1 cellular context compared by ENCODE assay signal in genomic region chr9:87792831-87793288, GRCh38.
TF ChIP-seq lines count a peak whose summit lies in the region.

No MANE protein-coding gene starts in this region.

TF ChIP-seq in K562, 482 proteins besides CTCF, POLR2A, EP300 and RAD21 (continued from another document):
- TF ChIP-seq REST (CRISPR knock-in tag; IDR thresholded peaks at IDR 0.05; ENCODE audit: low read depth) (no peak), ZNF592 (IDR thresholded peaks at IDR 0.05) (peak; percentile 94), CTBP1 (IDR thresholded peaks at IDR 0.05; ENCODE audit: borderline replicate concordance) (peak; percentile 76), PTBP1 (IDR thresholded peaks at IDR 0.05; ENCODE audit: low read depth, low read length) (no peak), BRD9 (IDR thresholded peaks at IDR 0.05; ENCODE audit: low read depth, partially characterized antibody) (peak; percentile 80), SUPT5H (IDR thresholded peaks at IDR 0.05) (peak; percentile 65), CHD1 (IDR thresholded peaks at IDR 0.05; ENCODE audit: low read length) (no peak), ATF6 (CRISPR knock-in tag; IDR thresholded peaks at IDR 0.05) (no peak), HDAC3 (IDR thresholded peaks at IDR 0.05; ENCODE audit: borderline replicate concordance, partially characterized antibody) (no peak), PML (IDR thresholded peaks at IDR 0.05; ENCODE audit: low read length) (peak; percentile 34; the same call in 1 of the 2 replicates), FOS (IDR thresholded peaks at IDR 0.05; ENCODE audit: extremely low read depth, insufficient read length) (peak; percentile 35), ARHGAP35 (IDR thresholded peaks at IDR 0.05; ENCODE audit: partially characterized antibody) (no peak), KDM1A (IDR thresholded peaks at IDR 0.05) (no peak), XRCC3 (IDR thresholded peaks at IDR 0.05) (no peak), MTA3 (IDR thresholded peaks at IDR 0.05; ENCODE audit: borderline replicate concordance) (0 out of 2 replicates have a peak, but pooled peaks have one; percentile 57), HDAC8 (tag; IDR thresholded peaks at IDR 0.05) (0 out of 2 replicates have a peak, but pooled peaks have one; percentile 31), ZNF165 (CRISPR knock-in tag; IDR thresholded peaks at IDR 0.05; ENCODE audit: borderline replicate concordance) (no peak), PBX2 (CRISPR knock-in tag; IDR thresholded peaks at IDR 0.05; ENCODE audit: low read depth) (no peak), PBX2 (tag; conservative IDR thresholded peaks at IDR 0.05; ENCODE audit: low read depth) (no peak), SMAD4 (CRISPR knock-in tag; conservative IDR thresholded peaks at IDR 0.05) (peak; percentile 69; the same call in 1 of the 2 replicates), JUN (IDR thresholded peaks at IDR 0.05; ENCODE audit: borderline replicate concordance, low read depth, low read length) (peak; percentile 96), JUN (CRISPR knock-in tag; IDR thresholded peaks at IDR 0.05; ENCODE audit: borderline replicate concordance) (no peak), MYC (IDR thresholded peaks at IDR 0.05; ENCODE audit: low read depth, low read length) (peak; percentile 94), MYC (CRISPR knock-in tag; IDR thresholded peaks at IDR 0.05; ENCODE audit: borderline replicate concordance, low read depth) (no peak), RUNX1 (IDR thresholded peaks at IDR 0.05; ENCODE audit: low read depth) (no peak)
